ENCODE assay signal across 13 cellular contexts in genomic region chr2:54073796-54074195, GRCh38. TPM values are rescaled to one million over a fixed set of nuclear protein-coding genes. Genes with fewer than 3 reads are reported as not detected.
DNase-seq lines count a peak whose midpoint lies in the region; ATAC-seq and TF ChIP-seq lines count a peak whose summit lies in the region.
"Had no signal": no experiment of that assay in that cellular context is flagged by ENCODE, and none has a peak within 500 bp of the region (broad histone marks: within the 10 kb centered on the region; RNA-seq: fewer than 3 reads in every experiment).

No MANE protein-coding gene starts in this region.

- peak overlapping the region in 1 of 10 donors; percentile 11 for H3K27ac Mint-ChIP-seq in naive thymus-derived CD8-positive, alpha-beta T cell

- peaks cover 0 to 6% (median 2%) of the 10 kb centered on the region in 3 donors for H3K36me3 Mint-ChIP-seq in naive thymus-derived CD8-positive, alpha-beta T cell
- H3K36me3 Mint-ChIP-seq: IgD-negative memory B cell had no signal

- H3K27me3 ChIP-seq in H7 (ENCODE audit: control insufficient read depth, insufficient read depth, low read length) (no peaks in the 10 kb centered on the region), body of pancreas (no peaks in the 10 kb centered on the region)
- H3K27me3 ChIP-seq: BLaER1 treated with 17β-estradiol and CSF1 and Interleukin-3, amounts not matched to agents 10 nM and 100 nM; tibial nerve had no signal

- intact Hi-C loops in body of pancreas (cut with DNase I): no loop called here

- ATAC-seq in GM19452 (IDR thresholded peaks at IDR 0.05; ENCODE audit: unreplicated experiment): peak; percentile 73
- peak; percentile 68 for ATAC-seq in HG03565 (IDR thresholded peaks at IDR 0.05; ENCODE audit: unreplicated experiment)
- ATAC-seq in naive thymus-derived CD8-positive, alpha-beta T cell: no peak
- no peak for ATAC-seq in body of pancreas

- TF ChIP-seq CTCF in body of pancreas (IDR thresholded peaks at IDR 0.05): no peak

- in situ Hi-C loops in Caki2 (cut with HindIII; ENCODE audit: low pct_unique_long_range_greater_than_20kb, low sequenced_read_pairs): no loop called here

- H3K4me3 Mint-ChIP-seq in naive thymus-derived CD8-positive, alpha-beta T cell: no peak overlapping the region
- H3K4me3 Mint-ChIP-seq: IgD-negative memory B cell had no signal

- POLR2A ChIA-PET in naive thymus-derived CD8-positive, alpha-beta T cell (lab: Charles Lee): no interaction called here

- TF ChIP-seq POLR2A in body of pancreas (IDR thresholded peaks at IDR 0.05): no peak

- H3K9me3 ChIP-seq in body of pancreas: no peaks in the 10 kb centered on the region
- H3K9me3 ChIP-seq: BLaER1 treated with 17β-estradiol and CSF1 and Interleukin-3, amounts not matched to agents 10 nM and 100 nM; tibial nerve had no signal

- 80 to 87% methylated on average over 1 of the region's 1 CpG for WGBS in body of pancreas, 2 donors

- peaks cover 14% of the 10 kb centered on the region for H3K4me1 ChIP-seq in body of pancreas
- H3K4me1 ChIP-seq: tibial nerve had no signal

- no peak overlapping the region for H3K27ac ChIP-seq in body of pancreas
- H3K27ac ChIP-seq: BLaER1 treated with 17β-estradiol and CSF1 and Interleukin-3, amounts not matched to agents 10 nM and 100 nM; tibial nerve had no signal

- no peaks in the 10 kb centered on the region for H3K27me3 Mint-ChIP-seq in naive thymus-derived CD8-positive, alpha-beta T cell
- H3K27me3 Mint-ChIP-seq: IgD-negative memory B cell had no signal

- H3K36me3 ChIP-seq in H7 (replicated peaks; ENCODE audit: control insufficient read depth, insufficient read depth, low read length) (no peaks in the 10 kb centered on the region), body of pancreas (replicated peaks in 1 of 2; ENCODE audit: insufficient read depth in 1 of 2, low read depth in 2 of 2) (no peaks in the 10 kb centered on the region)
- H3K36me3 ChIP-seq: BLaER1 treated with 17β-estradiol and CSF1 and Interleukin-3, amounts not matched to agents 10 nM and 100 nM had no signal

- peak; percentile 78 for DNase-seq in Caki2 (ENCODE audit: low read depth)
- DNase-seq in astrocyte of the hippocampus (ENCODE audit: low read depth, low spot score): peak; percentile 56
- DNase-seq in NOMO-1 treated with dmso at 0.1 percent for 144 hours (lab: John Stamatoyannopoulos, UW; ENCODE audit: unreplicated experiment): no peak
- DNase-seq in naive thymus-derived CD8-positive, alpha-beta T cell: no peak
- no peak for DNase-seq in H7
- no peak for DNase-seq in body of pancreas
- DNase-seq: NCI-H446; stimulated activated CD4-positive, alpha-beta T cell treated with anti-CD3 and anti-CD28 coated beads, Interleukin-4, amount 100 ng/mL, for 24 hours had no signal

- H3K4me3 ChIP-seq in H7 (ENCODE audit: insufficient read depth, low read depth, low read length) (no peak overlapping the region), body of pancreas (no peak overlapping the region)
- H3K4me3 ChIP-seq: BLaER1 treated with 17β-estradiol and CSF1 and Interleukin-3, amounts not matched to agents 10 nM and 100 nM; tibial nerve had no signal

- peaks cover 0 to 9% (median 2%) of the 10 kb centered on the region in 4 donors for H3K4me1 Mint-ChIP-seq in naive thymus-derived CD8-positive, alpha-beta T cell

- H3K9me3 Mint-ChIP-seq in naive thymus-derived CD8-positive, alpha-beta T cell: no peaks in the 10 kb centered on the region
- H3K9me3 Mint-ChIP-seq: IgD-negative memory B cell had no signal

RNA-seq across cellular contexts. Expression of gene ACYP2, which starts 41.6 kb away (rescaled TPM):
- 15.3 and 20.2 TPM in 2 replicates for total RNA-seq in Caki2 (2014; rRNA removed; shearing (Covaris generic); ENCODE audit: low replicate concordance)
- 10 to 100 TPM; 14.3 to 18.1 TPM for total RNA-seq in naive thymus-derived CD8-positive, alpha-beta T cell
- polyA plus RNA-seq in naive thymus-derived CD8-positive, alpha-beta T cell: 10 to 100 TPM; 12.4 to 13.2 (median 12.5) TPM
- 3.7 and 5.2 TPM in 2 replicates for total RNA-seq in H7 (2014; rRNA removed; shearing (Covaris generic))
- 10 to 100 TPM in 1 of 2 donors, 1 to 10 TPM in 1; 2.6 to 11.2 TPM for total RNA-seq in body of pancreas

Comparison
In these comparisons a context has a peak if more than half of its experiments do, and no peak if none do; other contexts are left out.
1. DNase-seq: peak in Caki2 (single experiment) and astrocyte of the hippocampus (single experiment); none in NOMO-1 treated with dmso at 0.1 percent for 144 hours (single experiment), naive thymus-derived CD8-positive, alpha-beta T cell (0 of 10), H7 (single experiment) and body of pancreas (0 of 4).
2. ATAC-seq: peak in GM19452 (single experiment) and HG03565 (single experiment); none in naive thymus-derived CD8-positive, alpha-beta T cell (0 of 2) and body of pancreas (single experiment).